In genomic region chr10:111076682-111077661, GRCh38 we compare ENCODE assay signal across 8 cellular contexts. TPM values are rescaled to one million over a fixed set of nuclear protein-coding genes. Genes with fewer than 3 reads are reported as not detected.
DNase-seq lines count a peak whose midpoint lies in the region; ATAC-seq lines count a peak whose summit lies in the region.

TSS of gene ADRA2A (plus strand) at chr10:111077029. CDS start at chr10:111077997, 968 bp downstream.

- no peak within 1 kb of the TSS for H3K9ac ChIP-seq in Karpas-422 (ENCODE audit: low read length)

- H3K4me3 Mint-ChIP-seq in central memory CD8-positive, alpha-beta T cell: peak within 1 kb of the TSS; percentile 69
- H3K4me3 Mint-ChIP-seq in stimulated activated effector memory CD8-positive, alpha-beta T cell treated with anti-CD3 and anti-CD28 coated beads, Interleukin-12 subunit alpha, Interleukin-12 subunit beta, amount 100 ng/mL, for 72 hours: peak within 1 kb of the TSS; percentile 61

- peaks cover 23% of the 10 kb centered on the region for H3K4me1 Mint-ChIP-seq in central memory CD8-positive, alpha-beta T cell
- peaks cover 21% of the 10 kb centered on the region for H3K4me1 Mint-ChIP-seq in stimulated activated effector memory CD8-positive, alpha-beta T cell treated with anti-CD3 and anti-CD28 coated beads, Interleukin-12 subunit alpha, Interleukin-12 subunit beta, amount 100 ng/mL, for 72 hours

- H3K27ac ChIP-seq in SJSA1 (no peak within 1 kb of the TSS), Karpas-422 (ENCODE audit: low read length) (no peak within 1 kb of the TSS)

- peaks cover 4% of the 10 kb centered on the region for H3K36me3 Mint-ChIP-seq in central memory CD8-positive, alpha-beta T cell (ENCODE audit: insufficient read depth)
- no peaks in the 10 kb centered on the region for H3K36me3 Mint-ChIP-seq in stimulated activated effector memory CD8-positive, alpha-beta T cell treated with anti-CD3 and anti-CD28 coated beads, Interleukin-12 subunit alpha, Interleukin-12 subunit beta, amount 100 ng/mL, for 72 hours

- no peaks in the 10 kb centered on the region; the same call in 1 of the 2 replicates for H3K9me3 ChIP-seq in SJSA1 (replicated peaks)
- H3K9me3 ChIP-seq in Karpas-422 (ENCODE audit: low read length): no peaks in the 10 kb centered on the region; the same call in 1 of the 2 replicates

- H3K4me1 ChIP-seq in SJSA1 (replicated peaks) (peaks cover 24% of the 10 kb centered on the region), Karpas-422 (ENCODE audit: low read length) (no peaks in the 10 kb centered on the region)

- no peak within 1 kb of the TSS for H3K27ac Mint-ChIP-seq in central memory CD8-positive, alpha-beta T cell (ENCODE audit: low read depth)
- no peak within 1 kb of the TSS for H3K27ac Mint-ChIP-seq in stimulated activated effector memory CD8-positive, alpha-beta T cell treated with anti-CD3 and anti-CD28 coated beads, Interleukin-12 subunit alpha, Interleukin-12 subunit beta, amount 100 ng/mL, for 72 hours

- peak; percentile 33 for ATAC-seq in central memory CD8-positive, alpha-beta T cell (replicated peaks; ENCODE audit: extremely low read depth, poor library complexity, severe bottlenecking)
- ATAC-seq in stimulated activated effector memory CD8-positive, alpha-beta T cell treated with anti-CD3 and anti-CD28 coated beads, Interleukin-12 subunit alpha, Interleukin-12 subunit beta, amount 100 ng/mL, for 72 hours: peak; percentile 53

- H3K4me3 ChIP-seq in SJSA1 (peak within 1 kb of the TSS; percentile 45), Karpas-422 (ENCODE audit: low read length) (no peak within 1 kb of the TSS)

- H2AFZ ChIP-seq in Karpas-422 (ENCODE audit: low read length): no peak within 1 kb of the TSS

- H4K20me1 ChIP-seq in Karpas-422 (ENCODE audit: insufficient read depth, low read depth, low read length): no peaks in the 10 kb centered on the region

- no peaks in the 10 kb centered on the region for H3K9me2 ChIP-seq in Karpas-422 (replicated peaks; ENCODE audit: insufficient read depth, low read length)

- H3K27me3 ChIP-seq in SJSA1 (replicated peaks): peaks cover 27% of the 10 kb centered on the region
- no peaks in the 10 kb centered on the region for H3K27me3 ChIP-seq in Karpas-422 (ENCODE audit: low read length)

- H3K9me3 Mint-ChIP-seq in central memory CD8-positive, alpha-beta T cell: no peaks in the 10 kb centered on the region
- H3K9me3 Mint-ChIP-seq in stimulated activated effector memory CD8-positive, alpha-beta T cell treated with anti-CD3 and anti-CD28 coated beads, Interleukin-12 subunit alpha, Interleukin-12 subunit beta, amount 100 ng/mL, for 72 hours: no peaks in the 10 kb centered on the region

- H3K27me3 Mint-ChIP-seq in central memory CD8-positive, alpha-beta T cell: peaks cover 75% of the 10 kb centered on the region

- H3K4me2 ChIP-seq in Karpas-422 (ENCODE audit: low read depth, low read length, poor library complexity, severe bottlenecking): no peak within 1 kb of the TSS

- no peaks in the 10 kb centered on the region for H3K79me2 ChIP-seq in Karpas-422 (ENCODE audit: low read length)

- DNase-seq in NCI-H1092 treated with DMSO at 0.1 percent for 48 hours (lab: John Stamatoyannopoulos, UW) (peak; percentile 0), NCI-H1092 (lab: John Stamatoyannopoulos, UW) (no peak), HK-2 (ENCODE audit: unreplicated experiment) (peak; percentile 61), SJSA1 (ENCODE audit: low read depth in 1 of 2, low spot score in 2 of 2) (peak; percentile 46 to 62), kidney tubule cell (ENCODE audit: low spot score) (peak; percentile 39), Karpas-422 (no peak)
- no peak for DNase-seq in central memory CD8-positive, alpha-beta T cell (ENCODE audit: low spot score in 2 of 2)
- DNase-seq in stimulated activated effector memory CD8-positive, alpha-beta T cell treated with anti-CD3 and anti-CD28 coated beads, Interleukin-12 subunit alpha, Interleukin-12 subunit beta, amount 100 ng/mL, for 72 hours (ENCODE audit: low spot score in 2 of 2): peak in 1 of 2 donors; percentile 71

- no peaks in the 10 kb centered on the region; the same call in 1 of the 2 replicates for H3K36me3 ChIP-seq in SJSA1
- H3K36me3 ChIP-seq in Karpas-422 (ENCODE audit: insufficient read depth, low read length): no peaks in the 10 kb centered on the region

RNA-seq across cellular contexts. Expression of gene ADRA2A, which starts in this region (rescaled TPM):
- total RNA-seq in SJSA1 (2014; rRNA removed; shearing (Covaris generic)): 0.53 and 0.68 TPM in 2 replicates
- 0.04 TPM in 1 of 2 replicates, not detected in the other for total RNA-seq in Karpas-422 (2014; rRNA removed; shearing (Covaris generic); ENCODE audit: low replicate concordance)

Comparison
In these comparisons a context has a peak if more than half of its experiments do, and no peak if none do; other contexts are left out.
1. DNase-seq: peak in NCI-H1092 treated with DMSO at 0.1 percent for 48 hours (single experiment), HK-2 (single experiment) and kidney tubule cell (single experiment); none in NCI-H1092 (single experiment), central memory CD8-positive, alpha-beta T cell (0 of 2) and Karpas-422 (single experiment).
2. Peak in DNase-seq and H3K4me3 ChIP-seq in SJSA1; RNA of the gene not detected or under 1 TPM.